ENCODE assay signal across 9 cellular contexts in the genomic region with DNA sequence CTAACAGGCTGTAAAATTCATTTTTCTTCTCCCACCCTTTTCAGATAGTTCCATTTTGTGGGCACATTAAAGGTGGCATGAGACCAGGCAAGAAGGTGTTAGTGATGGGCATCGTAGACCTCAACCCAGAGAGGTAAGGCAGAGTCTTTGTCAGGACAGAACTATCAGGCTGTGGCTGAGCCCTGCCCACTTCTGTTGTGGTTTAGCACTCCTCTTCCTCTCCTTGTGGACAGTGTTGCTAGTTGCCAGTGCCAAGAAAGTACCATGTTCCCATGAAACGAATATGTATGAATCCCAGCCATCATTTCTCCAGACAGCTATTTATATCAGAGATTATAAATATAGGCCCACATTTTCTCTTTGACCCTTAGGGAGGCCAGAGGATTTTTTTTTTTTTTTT. TPM values are rescaled to one million over a fixed set of nuclear protein-coding genes. Genes with fewer than 3 reads are reported as not detected.
A peak's percentile ranks its signal among the peaks of the same experiment; 100 is the strongest.
DNase-seq lines count a peak whose midpoint lies in the region; ATAC-seq and TF ChIP-seq lines count a peak whose summit lies in the region.
"Had no signal": no experiment of that assay in that cellular context is flagged by ENCODE, and none has a peak within 500 bp of the region (broad histone marks: within the 10 kb centered on the region; RNA-seq: fewer than 3 reads in every experiment).

No MANE protein-coding gene starts in this region.

- CTCF ChIA-PET in WTC11 (lab: Charles Lee) = interaction anchor here (0.7 to 1.6 kb wide), 2 partner anchors 26 to 124 kb away, joined by 3 to 9 read pairs; no protein-coding TSS in a partner anchor

- ATAC-seq in activated T-cell treated with anti-CD3 and anti-CD28 coated beads, Interleukin-2, amount 50 U/mL, for 4 hours = no peak
- no peak for ATAC-seq in WTC11
- ATAC-seq in HG03039 (IDR thresholded peaks at IDR 0.05; ENCODE audit: unreplicated experiment) = no peak
- no peak for ATAC-seq in GM18505 (IDR thresholded peaks at IDR 0.05; ENCODE audit: unreplicated experiment)
- no peak for ATAC-seq in GM21367 (IDR thresholded peaks at IDR 0.05; ENCODE audit: unreplicated experiment)

- H3K9ac ChIP-seq in iPS-18a (ENCODE audit: low read length) = no peak overlapping the region

- no peak for DNase-seq in activated T-cell treated with anti-CD3 and anti-CD28 coated beads, Interleukin-2, amount 50 U/mL, for 4 hours
- DNase-seq in activated T-cell treated with anti-CD3 and anti-CD28 coated beads, Interleukin-2, amount 50 U/mL, for 1 hour = no peak
- no peak for DNase-seq in WTC11 (ENCODE audit: low spot score)
- DNase-seq in tibial artery = no peak
- DNase-seq: GM23248 had no signal

- H3K9me3 Mint-ChIP-seq in activated T-cell treated with anti-CD3 and anti-CD28 coated beads, Interleukin-2, amount 50 U/mL, for 4 hours = no peaks in the 10 kb centered on the region
- no peaks in the 10 kb centered on the region for H3K9me3 Mint-ChIP-seq in WTC11

- peaks cover 26% of the 10 kb centered on the region for H3K4me1 ChIP-seq in iPS-18a (ENCODE audit: control insufficient read depth, low read depth, low read length)
- peaks cover 0 to 43% (median 23%) of the 10 kb centered on the region in 4 donors for H3K4me1 ChIP-seq in tibial artery

- H3K4me3 Mint-ChIP-seq in activated T-cell treated with anti-CD3 and anti-CD28 coated beads, Interleukin-2, amount 50 U/mL, for 4 hours = peak overlapping the region; percentile 79
- H3K4me3 Mint-ChIP-seq in WTC11 = peak overlapping the region; percentile 85

- H3K27me3 ChIP-seq in iPS-18a (ENCODE audit: control insufficient read depth, insufficient read depth, low read length) (no peaks in the 10 kb centered on the region), tibial artery (no peaks in the 10 kb centered on the region)

- POLR2A ChIA-PET in WTC11 (lab: Charles Lee) = no interaction called here

- no peak overlapping the region for H3K27ac ChIP-seq in iPS-18a (ENCODE audit: low read length)
- peak overlapping the region; percentile 93 to 98 for H3K27ac ChIP-seq in tibial artery
- H3K27ac ChIP-seq: GM23248 had no signal

- peaks cover 36% of the 10 kb centered on the region for H3K36me3 ChIP-seq in iPS-18a (ENCODE audit: control insufficient read depth, low read depth, low read length)
- H3K36me3 ChIP-seq in tibial artery = peaks cover 17 to 36% (median 25%) of the 10 kb centered on the region in 3 donors

- intact Hi-C loops in tibial artery (cut with DNase I; ENCODE audit: low total_unique reads) = no loop called here

- peaks cover 7% of the 10 kb centered on the region for H3K4me1 Mint-ChIP-seq in activated T-cell treated with anti-CD3 and anti-CD28 coated beads, Interleukin-2, amount 50 U/mL, for 4 hours (ENCODE audit: low read depth)
- peaks cover 30% of the 10 kb centered on the region for H3K4me1 Mint-ChIP-seq in WTC11

- no peaks in the 10 kb centered on the region for H3K36me3 Mint-ChIP-seq in activated T-cell treated with anti-CD3 and anti-CD28 coated beads, Interleukin-2, amount 50 U/mL, for 4 hours (ENCODE audit: insufficient read depth)
- H3K36me3 Mint-ChIP-seq in WTC11 = peaks cover 19% of the 10 kb centered on the region

- TF ChIP-seq CTCF in WTC11 (IDR thresholded peaks at IDR 0.05) (no peak), tibial artery (IDR thresholded peaks at IDR 0.05) (no peak)

- peaks cover 10% of the 10 kb centered on the region for H3K27me3 Mint-ChIP-seq in activated T-cell treated with anti-CD3 and anti-CD28 coated beads, Interleukin-2, amount 50 U/mL, for 4 hours (ENCODE audit: low read depth)
- H3K27me3 Mint-ChIP-seq in WTC11 (ENCODE audit: low read depth) = no peaks in the 10 kb centered on the region

- TF ChIP-seq POLR2A in GM18505 (IDR thresholded peaks at IDR 0.05; ENCODE audit: borderline replicate concordance, extremely low read depth, insufficient read depth, insufficient read length) = no peak

- no peaks in the 10 kb centered on the region for H3K9me3 ChIP-seq in iPS-18a (ENCODE audit: control insufficient read depth, low read depth, low read length)
- H3K9me3 ChIP-seq in tibial artery = no peaks in the 10 kb centered on the region

- H3K4me3 ChIP-seq in iPS-18a (ENCODE audit: low read length) (peak overlapping the region; percentile 82), tibial artery (peak overlapping the region; percentile 84 to 94)

- no peak overlapping the region for H3K27ac Mint-ChIP-seq in WTC11

TF ChIP-seq in WTC11, 78 proteins besides CTCF, POLR2A, EP300 and RAD21 (continues in another document):
- TF ChIP-seq, protein P1, sequence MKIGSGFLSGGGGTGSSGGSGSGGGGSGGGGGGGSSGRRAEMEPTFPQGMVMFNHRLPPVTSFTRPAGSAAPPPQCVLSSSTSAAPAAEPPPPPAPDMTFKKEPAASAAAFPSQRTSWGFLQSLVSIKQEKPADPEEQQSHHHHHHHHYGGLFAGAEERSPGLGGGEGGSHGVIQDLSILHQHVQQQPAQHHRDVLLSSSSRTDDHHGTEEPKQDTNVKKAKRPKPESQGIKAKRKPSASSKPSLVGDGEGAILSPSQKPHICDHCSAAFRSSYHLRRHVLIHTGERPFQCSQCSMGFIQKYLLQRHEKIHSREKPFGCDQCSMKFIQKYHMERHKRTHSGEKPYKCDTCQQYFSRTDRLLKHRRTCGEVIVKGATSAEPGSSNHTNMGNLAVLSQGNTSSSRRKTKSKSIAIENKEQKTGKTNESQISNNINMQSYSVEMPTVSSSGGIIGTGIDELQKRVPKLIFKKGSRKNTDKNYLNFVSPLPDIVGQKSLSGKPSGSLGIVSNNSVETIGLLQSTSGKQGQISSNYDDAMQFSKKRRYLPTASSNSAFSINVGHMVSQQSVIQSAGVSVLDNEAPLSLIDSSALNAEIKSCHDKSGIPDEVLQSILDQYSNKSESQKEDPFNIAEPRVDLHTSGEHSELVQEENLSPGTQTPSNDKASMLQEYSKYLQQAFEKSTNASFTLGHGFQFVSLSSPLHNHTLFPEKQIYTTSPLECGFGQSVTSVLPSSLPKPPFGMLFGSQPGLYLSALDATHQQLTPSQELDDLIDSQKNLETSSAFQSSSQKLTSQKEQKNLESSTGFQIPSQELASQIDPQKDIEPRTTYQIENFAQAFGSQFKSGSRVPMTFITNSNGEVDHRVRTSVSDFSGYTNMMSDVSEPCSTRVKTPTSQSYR (CRISPR knock-in tag; IDR thresholded peaks at IDR 0.05) = no peak
- no peak for TF ChIP-seq SOX15 (CRISPR knock-in tag; IDR thresholded peaks at IDR 0.05)
- no peak for TF ChIP-seq MYBL2 (CRISPR knock-in tag; IDR thresholded peaks at IDR 0.05)
- TF ChIP-seq, protein P2, sequence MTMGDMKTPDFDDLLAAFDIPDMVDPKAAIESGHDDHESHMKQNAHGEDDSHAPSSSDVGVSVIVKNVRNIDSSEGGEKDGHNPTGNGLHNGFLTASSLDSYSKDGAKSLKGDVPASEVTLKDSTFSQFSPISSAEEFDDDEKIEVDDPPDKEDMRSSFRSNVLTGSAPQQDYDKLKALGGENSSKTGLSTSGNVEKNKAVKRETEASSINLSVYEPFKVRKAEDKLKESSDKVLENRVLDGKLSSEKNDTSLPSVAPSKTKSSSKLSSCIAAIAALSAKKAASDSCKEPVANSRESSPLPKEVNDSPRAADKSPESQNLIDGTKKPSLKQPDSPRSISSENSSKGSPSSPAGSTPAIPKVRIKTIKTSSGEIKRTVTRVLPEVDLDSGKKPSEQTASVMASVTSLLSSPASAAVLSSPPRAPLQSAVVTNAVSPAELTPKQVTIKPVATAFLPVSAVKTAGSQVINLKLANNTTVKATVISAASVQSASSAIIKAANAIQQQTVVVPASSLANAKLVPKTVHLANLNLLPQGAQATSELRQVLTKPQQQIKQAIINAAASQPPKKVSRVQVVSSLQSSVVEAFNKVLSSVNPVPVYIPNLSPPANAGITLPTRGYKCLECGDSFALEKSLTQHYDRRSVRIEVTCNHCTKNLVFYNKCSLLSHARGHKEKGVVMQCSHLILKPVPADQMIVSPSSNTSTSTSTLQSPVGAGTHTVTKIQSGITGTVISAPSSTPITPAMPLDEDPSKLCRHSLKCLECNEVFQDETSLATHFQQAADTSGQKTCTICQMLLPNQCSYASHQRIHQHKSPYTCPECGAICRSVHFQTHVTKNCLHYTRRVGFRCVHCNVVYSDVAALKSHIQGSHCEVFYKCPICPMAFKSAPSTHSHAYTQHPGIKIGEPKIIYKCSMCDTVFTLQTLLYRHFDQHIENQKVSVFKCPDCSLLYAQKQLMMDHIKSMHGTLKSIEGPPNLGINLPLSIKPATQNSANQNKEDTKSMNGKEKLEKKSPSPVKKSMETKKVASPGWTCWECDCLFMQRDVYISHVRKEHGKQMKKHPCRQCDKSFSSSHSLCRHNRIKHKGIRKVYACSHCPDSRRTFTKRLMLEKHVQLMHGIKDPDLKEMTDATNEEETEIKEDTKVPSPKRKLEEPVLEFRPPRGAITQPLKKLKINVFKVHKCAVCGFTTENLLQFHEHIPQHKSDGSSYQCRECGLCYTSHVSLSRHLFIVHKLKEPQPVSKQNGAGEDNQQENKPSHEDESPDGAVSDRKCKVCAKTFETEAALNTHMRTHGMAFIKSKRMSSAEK (CRISPR knock-in tag; IDR thresholded peaks at IDR 0.05; ENCODE audit: borderline replicate concordance) = no peak
- TF ChIP-seq JUN (CRISPR knock-in tag; IDR thresholded peaks at IDR 0.05) = no peak
- TF ChIP-seq, protein P3, sequence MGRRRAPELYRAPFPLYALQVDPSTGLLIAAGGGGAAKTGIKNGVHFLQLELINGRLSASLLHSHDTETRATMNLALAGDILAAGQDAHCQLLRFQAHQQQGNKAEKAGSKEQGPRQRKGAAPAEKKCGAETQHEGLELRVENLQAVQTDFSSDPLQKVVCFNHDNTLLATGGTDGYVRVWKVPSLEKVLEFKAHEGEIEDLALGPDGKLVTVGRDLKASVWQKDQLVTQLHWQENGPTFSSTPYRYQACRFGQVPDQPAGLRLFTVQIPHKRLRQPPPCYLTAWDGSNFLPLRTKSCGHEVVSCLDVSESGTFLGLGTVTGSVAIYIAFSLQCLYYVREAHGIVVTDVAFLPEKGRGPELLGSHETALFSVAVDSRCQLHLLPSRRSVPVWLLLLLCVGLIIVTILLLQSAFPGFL (CRISPR knock-in tag; IDR thresholded peaks at IDR 0.05; ENCODE audit: borderline replicate concordance) = no peak
- TF ChIP-seq KAT7 (CRISPR knock-in tag; IDR thresholded peaks at IDR 0.05; ENCODE audit: borderline replicate concordance) = no peak
- TF ChIP-seq GRHL2 (CRISPR knock-in tag; IDR thresholded peaks at IDR 0.05; ENCODE audit: insufficient replicate concordance, severe bottlenecking) = no peak

RNA-seq across cellular contexts. Expression of a gene that starts 1.6 kb away (rescaled TPM):
- 1 to 10 TPM in 2 of 3 donors, under 1 TPM in 1; 0.73 to 2.3 (median 1.9) TPM for total RNA-seq in activated T-cell treated with anti-CD3 and anti-CD28 coated beads, Interleukin-2, amount 50 U/mL, for 4 hours
- total RNA-seq in WTC11 (2021) = 21.0 to 26.5 TPM (median 24.2 TPM) in 3 replicates
